In genomic region chr9:123985869-123986268, GRCh38 we compare ENCODE assay signal across 1 cellular context.
TF ChIP-seq lines count a peak whose summit lies in the region.

No MANE protein-coding gene starts in this region.

TF ChIP-seq in H1, 55 proteins besides CTCF, POLR2A, EP300 and RAD21 (continued from another document):
- TF ChIP-seq SP2 (IDR thresholded peaks at IDR 0.05; ENCODE audit: low read length) = no peak
- TF ChIP-seq JUN (IDR thresholded peaks at IDR 0.05; ENCODE audit: low read depth, low read length) = no peak
- no peak for TF ChIP-seq ATF2 (IDR thresholded peaks at IDR 0.05; ENCODE audit: low read length)
- TF ChIP-seq E2F6 (IDR thresholded peaks at IDR 0.05) = no peak
- no peak for TF ChIP-seq RNF2 (IDR thresholded peaks at IDR 0.05; ENCODE audit: borderline replicate concordance, low read depth, low read length, missing control alignments, poor library complexity, severe bottlenecking)
- TF ChIP-seq CHD2 (IDR thresholded peaks at IDR 0.05; ENCODE audit: low read length) = no peak
- TF ChIP-seq TAF1 (IDR thresholded peaks at IDR 0.05; ENCODE audit: low read depth, low read length) = no peak
- TF ChIP-seq FOSL1 (IDR thresholded peaks at IDR 0.05; ENCODE audit: insufficient read depth, low read depth, low read length) = no peak
